ENCODE assay signal across 13 cellular contexts in the genomic region with DNA sequence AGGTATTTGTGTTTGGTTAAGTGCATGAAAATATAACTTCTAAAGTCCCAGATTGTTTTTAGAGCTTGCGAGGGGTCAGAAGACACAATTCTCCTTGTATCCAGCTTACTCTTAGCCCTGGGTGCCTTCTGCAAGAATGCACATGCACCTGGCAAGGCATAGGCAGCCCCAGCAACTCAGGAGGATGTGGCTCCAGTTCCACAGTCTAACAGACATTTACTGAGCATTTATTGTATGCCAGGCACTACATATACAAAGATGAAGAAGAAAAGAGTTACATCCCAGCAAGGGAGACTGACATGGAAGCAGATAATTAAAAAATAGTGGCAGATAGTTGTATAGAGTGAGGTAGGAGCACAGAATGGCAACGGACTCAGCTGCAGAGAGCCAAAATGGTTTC.
DNase-seq lines count a peak whose midpoint lies in the region; ATAC-seq and TF ChIP-seq lines count a peak whose summit lies in the region.
"Had no signal": no experiment of that assay in that cellular context is flagged by ENCODE, and none has a peak within 500 bp of the region (broad histone marks: within the 10 kb centered on the region; RNA-seq: fewer than 3 reads in every experiment).

No MANE protein-coding gene starts in this region.

- no peaks in the 10 kb centered on the region for H3K79me2 ChIP-seq in PC-9 (ENCODE audit: low read depth)

- POLR2A ChIA-PET in PC-9 (lab: Charles Lee; ENCODE audit: unreplicated experiment) = interaction anchor here (0.8 to 0.9 kb wide), 2 partner anchors 18 to 48 kb away, joined by 3 to 4 read pairs; no protein-coding TSS in a partner anchor

- ATAC-seq in GM18909 (IDR thresholded peaks at IDR 0.05; ENCODE audit: poor library complexity, unreplicated experiment) = peak; percentile 38
- ATAC-seq in GM21529 (IDR thresholded peaks at IDR 0.05; ENCODE audit: unreplicated experiment) = peak; percentile 36
- peak; percentile 17 for ATAC-seq in HG03095 (IDR thresholded peaks at IDR 0.05; ENCODE audit: unreplicated experiment)

- intact Hi-C loops in PC-9 (cut with micrococcal nuclease; ENCODE audit: unreplicated experiment) = no loop called here

- 0 out of 2 replicates have a peak, but pooled peaks cover 5% of the 10 kb centered on the region for H3F3A ChIP-seq in PC-9 (ENCODE audit: insufficient read depth, low read depth)

- peak in 1 of 2 experiments; percentile 23 for DNase-seq in PC-9
- DNase-seq in NCI-H2227 (lab: John Stamatoyannopoulos, UW; ENCODE audit: unreplicated experiment) = no peak
- no peak for DNase-seq in NCI-H1436 (lab: John Stamatoyannopoulos, UW)
- no peak for DNase-seq in COLO668 (lab: John Stamatoyannopoulos, UW; ENCODE audit: unreplicated experiment)
- no peak for DNase-seq in kidney tubule cell (ENCODE audit: low spot score)
- DNase-seq: activated CD4-positive, alpha-beta T cell treated with anti-CD3 and anti-CD28 coated beads, Interleukin-2, amount 50 U/mL, for 1 hour; MG63; NCI-H526 treated with DMSO at 0.1 percent for 48 hours; SK-N-SH; upper lobe of left lung had no signal

- H3K36me3 ChIP-seq in PC-9 (ENCODE audit: low read depth) = no peaks in the 10 kb centered on the region
- H3K36me3 ChIP-seq: MG63, upper lobe of left lung had no signal

- peak overlapping the region; percentile 54 for H3K27ac ChIP-seq in PC-9
- H3K27ac ChIP-seq: upper lobe of left lung had no signal

- H3K4me3 ChIP-seq in PC-9 = no peak overlapping the region
- H3K4me3 ChIP-seq: MG63, upper lobe of left lung had no signal

- H3K27me3 ChIP-seq in PC-9 (ENCODE audit: insufficient read depth, low read depth) = no peaks in the 10 kb centered on the region
- H3K27me3 ChIP-seq: MG63, upper lobe of left lung had no signal

- H3K9me3 ChIP-seq in PC-9 (ENCODE audit: insufficient read depth, low read depth) = peaks cover 3% of the 10 kb centered on the region; the same call in 1 of the 2 replicates
- H3K9me3 ChIP-seq: MG63, SK-N-SH, upper lobe of left lung had no signal

- H3K4me2 ChIP-seq in PC-9 = peak overlapping the region; percentile 51
- H3K4me2 ChIP-seq: SK-N-SH had no signal

- no peaks in the 10 kb centered on the region for H4K20me1 ChIP-seq in PC-9 (ENCODE audit: insufficient read depth)

- no TSS peak for BruUV-seq in PC-9 (replicated peaks; lab: Mats Ljungman, UMichigan)

- no peak for TF ChIP-seq CTCF in PC-9 (conservative IDR thresholded peaks at IDR 0.05)

- no peaks in the 10 kb centered on the region for H3K9me2 ChIP-seq in PC-9 (ENCODE audit: insufficient read depth)
- H3K9me2 ChIP-seq: SK-N-SH had no signal

- H2AFZ ChIP-seq in PC-9 = peak overlapping the region; percentile 76

- CTCF ChIA-PET in PC-9 (lab: Charles Lee) = no interaction called here

- peaks cover 49% of the 10 kb centered on the region for H3K4me1 ChIP-seq in PC-9 (replicated peaks; ENCODE audit: insufficient read depth)
